ENCODE assay signal across 8 cellular contexts in the genomic region with DNA sequence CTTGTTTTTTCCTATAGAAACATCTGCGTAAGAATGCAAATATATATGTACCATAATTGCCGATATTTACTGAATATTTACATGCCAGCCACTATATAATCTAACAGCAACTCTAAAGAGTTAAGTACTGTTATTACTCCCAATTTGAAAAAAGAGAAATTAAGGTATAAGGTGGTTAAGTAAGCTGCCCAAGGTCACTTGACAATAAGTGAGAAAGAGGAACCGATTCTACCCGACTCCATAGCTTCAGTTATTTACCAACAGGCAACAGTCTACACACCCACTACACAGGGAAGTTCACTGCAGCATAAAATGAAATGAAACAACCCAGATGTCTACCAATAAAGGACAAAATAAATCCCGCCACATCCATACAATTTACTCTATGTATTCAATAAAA. TPM values are rescaled to one million over a fixed set of nuclear protein-coding genes. Genes with fewer than 3 reads are reported as not detected.
DNase-seq lines count a peak whose midpoint lies in the region; ATAC-seq and TF ChIP-seq lines count a peak whose summit lies in the region.

No MANE protein-coding gene starts in this region.

- H3K27me3 Mint-ChIP-seq in Caco-2 (ENCODE audit: insufficient read depth, unreplicated experiment): no peaks in the 10 kb centered on the region
- peaks cover 0 to 3% (median 0%) of the 10 kb centered on the region in 5 donors for H3K27me3 Mint-ChIP-seq in naive thymus-derived CD4-positive, alpha-beta T cell

- H3K27ac Mint-ChIP-seq in Caco-2 (ENCODE audit: unreplicated experiment): no peak overlapping the region
- H3K27ac Mint-ChIP-seq in naive thymus-derived CD4-positive, alpha-beta T cell: peak overlapping the region; percentile 2 to 96 (median 66)

- H3K36me3 ChIP-seq in Caco-2 (ENCODE audit: control insufficient read depth, insufficient read depth, low read length) (no peaks in the 10 kb centered on the region), PC-3 (ENCODE audit: low read depth, low read length) (no peaks in the 10 kb centered on the region), colonic mucosa (no peaks in the 10 kb centered on the region)
- no peaks in the 10 kb centered on the region for H3K36me3 ChIP-seq in naive thymus-derived CD4-positive, alpha-beta T cell (ENCODE audit: control insufficient read depth in 2 of 3, insufficient read depth in 3 of 3, low read length in 3 of 3)

- H3K4me3 Mint-ChIP-seq in Caco-2 (ENCODE audit: unreplicated experiment): peak overlapping the region; percentile 86
- peak overlapping the region; percentile 79 to 97 (median 94) for H3K4me3 Mint-ChIP-seq in naive thymus-derived CD4-positive, alpha-beta T cell

- no peak overlapping the region for H3K27ac ChIP-seq in PC-3 (ENCODE audit: low read length)
- peak overlapping the region; percentile 90 for H3K27ac ChIP-seq in colonic mucosa
- H3K27ac ChIP-seq in naive thymus-derived CD4-positive, alpha-beta T cell (ENCODE audit: low read depth, low read length): peak overlapping the region; percentile 75

- H3K9ac ChIP-seq in PC-3 (ENCODE audit: low read length): peak overlapping the region; percentile 94
- peak overlapping the region; percentile 6 to 49 for H3K9ac ChIP-seq in colonic mucosa (ENCODE audit: low read depth in 2 of 2, low read length in 2 of 2)

- peak overlapping the region; percentile 88 for H3K4me2 ChIP-seq in PC-3 (ENCODE audit: low read length)

- H3K4me3 ChIP-seq in Caco-2 (ENCODE audit: low read depth, low read length): peak overlapping the region; percentile 77
- peak overlapping the region; percentile 71 for H3K4me3 ChIP-seq in PC-3 (ENCODE audit: low read length)
- peak overlapping the region; percentile 74 for H3K4me3 ChIP-seq in colonic mucosa
- H3K4me3 ChIP-seq in naive thymus-derived CD4-positive, alpha-beta T cell (ENCODE audit: low read length): peak overlapping the region; percentile 78

- CTCF ChIA-PET in Caco-2 (lab: Charles Lee): interaction anchor here (0.6 to 1.2 kb wide), 4 partner anchors 10 to 101 kb away, joined by 3 to 8 read pairs (median 5); no protein-coding TSS in a partner anchor
- CTCF ChIA-PET in PC-3 (lab: Charles Lee): no interaction called here
- CTCF ChIA-PET in naive thymus-derived CD4-positive, alpha-beta T cell (lab: Charles Lee): interaction anchor here (1.0 kb wide), 1 partner anchor 15 kb away, joined by 3 read pairs; no protein-coding TSS in a partner anchor

- peak; percentile 61 for ATAC-seq in GM19035 (IDR thresholded peaks at IDR 0.05; ENCODE audit: unreplicated experiment)
- ATAC-seq in HG03108 (IDR thresholded peaks at IDR 0.05; ENCODE audit: unreplicated experiment): peak; percentile 59
- no peak for ATAC-seq in PC-3
- no peak for ATAC-seq in naive thymus-derived CD4-positive, alpha-beta T cell

- POLR2A ChIA-PET in Caco-2 (lab: Charles Lee): no interaction called here
- POLR2A ChIA-PET in PC-3 (lab: Charles Lee; ENCODE audit: unreplicated experiment): interaction anchor here (0.5 to 0.7 kb wide), 3 partner anchors 121 to 1375 kb away, joined by 5 to 41 read pairs (median 11); partner anchors contain the start of gene KLHL28
- POLR2A ChIA-PET in naive thymus-derived CD4-positive, alpha-beta T cell (lab: Charles Lee): interaction anchor here (2.1 to 2.2 kb wide), 2 partner anchors 116 to 290 kb away, joined by 8 to 10 read pairs; partner anchors contain the start of genes FANCM, KLHL28 and TOGARAM1

- H2AFZ ChIP-seq in PC-3 (ENCODE audit: low read length): peak overlapping the region; percentile 94; the same call in 1 of the 2 replicates

- DNase-seq in Caco-2: no peak
- DNase-seq in PC-3: peak; percentile 39
- peak; percentile 24 for DNase-seq in colonic mucosa
- peak in 1 of 9 donors; percentile 3 for DNase-seq in naive thymus-derived CD4-positive, alpha-beta T cell
- no peak for DNase-seq in activated CD4-positive, CD25-positive, alpha-beta regulatory T cell treated with anti-CD3 and anti-CD28 coated beads, Interleukin-2, amount 50 U/mL, for 72 hours
- DNase-seq in NK-92 (lab: John Stamatoyannopoulos, UW; ENCODE audit: unreplicated experiment): no peak

- H3F3A ChIP-seq in PC-3 (ENCODE audit: low read length, unreplicated experiment): no peaks in the 10 kb centered on the region

- H3K27me3 ChIP-seq in Caco-2 (replicated peaks; ENCODE audit: control insufficient read depth, insufficient read depth, low read length): no peaks in the 10 kb centered on the region
- no peaks in the 10 kb centered on the region for H3K27me3 ChIP-seq in PC-3 (ENCODE audit: low read length)
- H3K27me3 ChIP-seq in colonic mucosa: no peaks in the 10 kb centered on the region
- H3K27me3 ChIP-seq in naive thymus-derived CD4-positive, alpha-beta T cell (ENCODE audit: control insufficient read depth in 2 of 2, insufficient read depth in 2 of 2, low read length in 2 of 2): no peaks in the 10 kb centered on the region

- H3K4me1 Mint-ChIP-seq in Caco-2 (ENCODE audit: low read depth, unreplicated experiment): no peaks in the 10 kb centered on the region
- H3K4me1 Mint-ChIP-seq in naive thymus-derived CD4-positive, alpha-beta T cell: peaks cover 5 to 31% (median 20%) of the 10 kb centered on the region in 7 donors

- H3K79me2 ChIP-seq in PC-3 (ENCODE audit: low read length): peaks cover 61% of the 10 kb centered on the region

- peaks cover 18% of the 10 kb centered on the region for H4K20me1 ChIP-seq in PC-3 (ENCODE audit: low read length)

- TF ChIP-seq CTCF in Caco-2 (IDR thresholded peaks at IDR 0.05; ENCODE audit: insufficient read depth in 1 of 2, low read depth in 1 of 2, low read length in 1 of 2, severe bottlenecking in 1 of 2, unreplicated experiment in 1 of 2): no peak
- TF ChIP-seq CTCF in PC-3 (conservative IDR thresholded peaks at IDR 0.05; ENCODE audit: low read depth, low read length): no peak
- TF ChIP-seq CTCF in colonic mucosa (IDR thresholded peaks at IDR 0.05): no peak

- peaks cover under 1% of the 10 kb centered on the region for H3K9me3 Mint-ChIP-seq in Caco-2 (ENCODE audit: unreplicated experiment)
- peaks cover 0 to 7% (median 2%) of the 10 kb centered on the region in 11 donors for H3K9me3 Mint-ChIP-seq in naive thymus-derived CD4-positive, alpha-beta T cell

- intact Hi-C loops in Caco-2 (cut with micrococcal nuclease; ENCODE audit: unreplicated experiment): loop anchor here (2.0 to 5.0 kb wide), 5 partner anchors 15 to 355 kb away; partner anchors contain the start of genes KLHL28 and TOGARAM1
- intact Hi-C loops in PC-3 (cut with micrococcal nuclease): loop anchor here (5.0 kb wide), 3 partner anchors 290 to 355 kb away; partner anchors contain the start of genes KLHL28 and TOGARAM1
- intact Hi-C loops in colonic mucosa (cut with DNase I): no loop called here
- intact Hi-C loops in naive thymus-derived CD4-positive, alpha-beta T cell (cut with micrococcal nuclease): loop anchor here in 1 of 2 donors (1.0 kb wide), 1 partner anchor 28 kb away; no protein-coding TSS in a partner anchor

- H3K9me3 ChIP-seq in Caco-2 (no peaks in the 10 kb centered on the region), PC-3 (ENCODE audit: low read length) (no peaks in the 10 kb centered on the region), colonic mucosa (no peaks in the 10 kb centered on the region)
- no peaks in the 10 kb centered on the region for H3K9me3 ChIP-seq in naive thymus-derived CD4-positive, alpha-beta T cell (ENCODE audit: control insufficient read depth in 2 of 3, low read length in 3 of 3)

- BruUV-seq in Caco-2 (replicated peaks; lab: Mats Ljungman, UMichigan) (no TSS peak), PC-3 (replicated peaks; lab: Mats Ljungman, UMichigan) (no TSS peak)

- H3K36me3 Mint-ChIP-seq in Caco-2 (ENCODE audit: insufficient read depth, unreplicated experiment): peaks cover 9% of the 10 kb centered on the region
- H3K36me3 Mint-ChIP-seq in naive thymus-derived CD4-positive, alpha-beta T cell: peaks cover 0 to 9% (median 0%) of the 10 kb centered on the region in 5 donors

- H3K9me2 ChIP-seq in PC-3 (replicated peaks; ENCODE audit: low read length): no peaks in the 10 kb centered on the region

- peaks cover 3% of the 10 kb centered on the region; the same call in 1 of the 2 replicates for H3K4me1 ChIP-seq in Caco-2
- peaks cover 23% of the 10 kb centered on the region for H3K4me1 ChIP-seq in PC-3 (ENCODE audit: insufficient read depth, low read length)
- H3K4me1 ChIP-seq in colonic mucosa: no peaks in the 10 kb centered on the region
- peaks cover 0 to 16% of the 10 kb centered on the region in 2 donors for H3K4me1 ChIP-seq in naive thymus-derived CD4-positive, alpha-beta T cell (ENCODE audit: control insufficient read depth in 2 of 2, insufficient read depth in 2 of 2, low read length in 2 of 2)

RNA-seq across cellular contexts. Expression of gene MIS18BP1, which starts 1.1 kb away (rescaled TPM):
- total RNA-seq in Caco-2 (2022) (31.4 and 38.4 TPM in 2 replicates), PC-3 (2014; rRNA removed) (39.3 and 42.3 TPM in 2 replicates), colonic mucosa (10 to 100 TPM; 18.8 to 30.0 TPM)
- 10 to 100 TPM; 15.6 to 64.9 (median 29.4) TPM for total RNA-seq in naive thymus-derived CD4-positive, alpha-beta T cell
- 10 to 100 TPM; 12.6 to 14.6 TPM for polyA plus RNA-seq in naive thymus-derived CD4-positive, alpha-beta T cell

Comparison
In these comparisons a context has a peak if more than half of its experiments do, and no peak if none do; other contexts are left out.
1. DNase-seq: peak in PC-3 (single experiment) and colonic mucosa (single experiment); none in Caco-2 (0 of 2), activated CD4-positive, CD25-positive, alpha-beta regulatory T cell treated with anti-CD3 and anti-CD28 coated beads, Interleukin-2, amount 50 U/mL, for 72 hours (single experiment) and NK-92 (single experiment).
2. ATAC-seq: peak in GM19035 (single experiment) and HG03108 (single experiment); none in PC-3 (single experiment) and naive thymus-derived CD4-positive, alpha-beta T cell (single experiment).
3. Peak in every context shown above with its lines, with median percentiles within 50 percentile points of each other: H3K4me3 ChIP-seq.